ENCODE assay signal across 10 cellular contexts in genomic region chr5:142644640-142645361, GRCh38. TPM values are rescaled to one million over a fixed set of nuclear protein-coding genes. Genes with fewer than 3 reads are reported as not detected.
A peak's percentile ranks its signal among the peaks of the same experiment; 100 is the strongest.
DNase-seq lines count a peak whose midpoint lies in the region; ATAC-seq and TF ChIP-seq lines count a peak whose summit lies in the region.
"Had no signal": no experiment of that assay in that cellular context is flagged by ENCODE, and none has a peak within 500 bp of the region (broad histone marks: within the 10 kb centered on the region; RNA-seq: fewer than 3 reads in every experiment).

No MANE protein-coding gene starts in this region.

- H3K27me3 ChIP-seq in prostate gland (replicated peaks; ENCODE audit: insufficient read depth), result no peaks in the 10 kb centered on the region
- no peaks in the 10 kb centered on the region for H3K27me3 ChIP-seq in Peyer's patch

- H3K27ac ChIP-seq in RWPE1, result peak overlapping the region; percentile 94
- H3K27ac ChIP-seq in prostate gland, result no peak overlapping the region
- no peak overlapping the region for H3K27ac ChIP-seq in Peyer's patch

- DNase-seq in ELF-1 (ENCODE audit: low read depth, low spot score) (peak; percentile 52), RWPE1 (ENCODE audit: low spot score) (peak; percentile 99), fibroblast of the aortic adventitia (ENCODE audit: low read depth) (peak; percentile 100), prostate gland (ENCODE audit: low spot score) (peak; percentile 19), NCI-H1417 treated with DMSO at 0.1 percent for 48 hours (lab: John Stamatoyannopoulos, UW) (no peak), Peyer's patch (no peak)

- H3K4me3 ChIP-seq in fibroblast of the aortic adventitia (ENCODE audit: low read depth, low read length), result peak overlapping the region; percentile 40
- no peak overlapping the region for H3K4me3 ChIP-seq in prostate gland
- H3K4me3 ChIP-seq in Peyer's patch, result no peak overlapping the region
- H3K4me3 ChIP-seq: skin epidermis had no signal

- 7% methylated on average over 10 of the region's 10 CpGs for WGBS in prostate gland

- no peak for TF ChIP-seq CTCF in RWPE1 (conservative IDR thresholded peaks at IDR 0.05; ENCODE audit: low read depth)
- no peak for TF ChIP-seq CTCF in fibroblast of the aortic adventitia (IDR thresholded peaks at IDR 0.05; ENCODE audit: insufficient read depth, low read length)
- no peak for TF ChIP-seq CTCF in prostate gland (IDR thresholded peaks at IDR 0.05)
- TF ChIP-seq CTCF in Peyer's patch (IDR thresholded peaks at IDR 0.05), result no peak

- H3K36me3 ChIP-seq in prostate gland (no peaks in the 10 kb centered on the region), Peyer's patch (no peaks in the 10 kb centered on the region)

- no peaks in the 10 kb centered on the region for H3K9me3 ChIP-seq in prostate gland
- H3K9me3 ChIP-seq in Peyer's patch, result no peaks in the 10 kb centered on the region

- TF ChIP-seq POLR2A in prostate gland (IDR thresholded peaks at IDR 0.05) (no peak), Peyer's patch (IDR thresholded peaks at IDR 0.05) (no peak)

- H3K4me1 ChIP-seq in prostate gland (replicated peaks) (no peaks in the 10 kb centered on the region), Peyer's patch (no peaks in the 10 kb centered on the region)

- CTCF ChIA-PET in RWPE1 (lab: Yijun Ruan, JAX), result interaction anchor here (0.6 to 2.3 kb wide), 6 partner anchors 11 to 68 kb away, joined by 3 to 18 read pairs (median 4); no protein-coding TSS in a partner anchor

- intact Hi-C loops in prostate gland (cut with DNase I), result no loop called here

- ATAC-seq in GM21529 (IDR thresholded peaks at IDR 0.05; ENCODE audit: unreplicated experiment), result no peak
- no peak for ATAC-seq in HG02763 (IDR thresholded peaks at IDR 0.05; ENCODE audit: unreplicated experiment)

- POLR2A ChIA-PET in RWPE1 (lab: Yijun Ruan, JAX; ENCODE audit: low non-redundant PET), result no interaction called here

RNA-seq across cellular contexts. Expression of gene FGF1, which starts 41.1 kb away (rescaled TPM):
- total RNA-seq in fibroblast of the aortic adventitia (ENCODE audit: low replicate concordance) (1.2 and 3.4 TPM in 2 replicates), prostate gland (1 to 10 TPM; 2.0 to 9.4 TPM), Peyer's patch (not detected)
- total RNA-seq: T-helper 1 cell treated with Interleukin-12 subunit alpha and Interleukin-12 subunit beta and Interleukin-4 antibody, amounts not matched to agents 30 ng/mL and 1 ng/mL, for 36 hours had no signal

Comparison
In these comparisons a context has a peak if more than half of its experiments do, and no peak if none do; other contexts are left out.
1. DNase-seq: peak in ELF-1 (single experiment), RWPE1 (single experiment), fibroblast of the aortic adventitia (single experiment) and prostate gland (single experiment); none in NCI-H1417 treated with DMSO at 0.1 percent for 48 hours (single experiment) and Peyer's patch (0 of 3).